Comparison of ENCODE assay signal across 8 cellular contexts in the genomic region with DNA sequence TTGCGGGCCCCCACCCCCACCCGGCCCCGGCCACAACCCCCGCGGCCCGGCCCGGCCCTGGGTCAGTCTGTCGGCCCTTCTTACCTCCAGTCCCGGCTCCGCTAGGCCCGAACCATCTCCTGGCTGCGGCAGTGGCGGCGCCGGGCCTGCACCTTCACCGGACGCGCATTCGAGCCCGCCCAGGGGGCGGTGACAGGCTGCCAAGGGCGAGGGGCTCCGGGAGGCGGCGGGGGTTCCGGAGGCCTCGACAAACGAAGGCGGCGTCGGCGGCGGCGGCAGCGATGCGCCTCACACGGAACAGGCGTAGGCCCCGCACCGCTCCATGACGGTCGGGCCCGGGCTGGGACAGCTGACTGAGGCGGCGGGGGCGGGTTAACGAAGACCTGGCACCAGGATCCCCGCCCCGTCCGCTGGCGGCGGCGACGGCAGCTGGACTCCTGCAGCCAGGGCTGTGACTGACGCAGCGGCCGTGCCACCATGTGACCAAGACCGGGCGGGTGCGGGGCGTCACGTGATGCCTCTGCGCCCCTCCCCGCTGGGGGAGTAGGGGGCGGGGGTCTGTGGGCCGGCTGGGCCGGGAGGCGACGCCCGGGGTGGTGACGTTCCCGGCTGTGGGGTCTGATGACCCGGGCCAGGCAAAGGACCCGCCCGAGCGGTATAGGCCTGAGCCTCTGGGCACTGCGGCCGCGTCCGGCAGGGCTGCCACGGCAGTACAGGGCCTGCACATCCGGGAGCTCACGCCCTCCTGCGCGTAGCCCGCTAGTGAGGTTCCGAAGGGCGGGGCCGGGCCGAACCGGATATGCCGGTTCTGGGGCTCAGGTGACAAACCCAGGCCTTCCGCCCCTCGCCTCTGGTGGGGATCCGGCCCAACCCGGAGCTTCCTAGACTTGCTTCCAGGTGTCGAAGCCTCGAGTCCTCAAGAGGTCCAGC. TPM values are rescaled to one million over a fixed set of nuclear protein-coding genes. Genes with fewer than 3 reads are reported as not detected.
DNase-seq lines count a peak whose midpoint lies in the region; TF ChIP-seq lines count a peak whose summit lies in the region.

TSS of gene AFF4 (minus strand) at position 460 of the 930 bp plus-strand sequence. CDS start 26,445 bp downstream, outside the sequence.

- no peaks in the 10 kb centered on the region for H3K9me3 ChIP-seq in GM23248 (ENCODE audit: low read depth)
- H3K9me3 ChIP-seq in stomach smooth muscle (ENCODE audit: control insufficient read depth in 2 of 2, low read length in 2 of 2), result no peaks in the 10 kb centered on the region

- H3K36me3 ChIP-seq in GM23248 (ENCODE audit: low read depth) (no peaks in the 10 kb centered on the region), stomach smooth muscle (ENCODE audit: control insufficient read depth in 2 of 2, insufficient read depth in 2 of 2, low read length in 2 of 2) (peaks cover 0 to 4% of the 10 kb centered on the region in 2 donors)

- in situ Hi-C loops in GM23248 (cut with MboI), result no loop called here

- H3K4me3 Mint-ChIP-seq in neural crest cell, result peak within 1 kb of the TSS; percentile 94

- H3K9me2 ChIP-seq in GM23248 (ENCODE audit: insufficient read depth), result no peaks in the 10 kb centered on the region

- H3K79me2 ChIP-seq in GM23248 (ENCODE audit: insufficient read depth), result peaks cover 49% of the 10 kb centered on the region

- TF ChIP-seq CTCF in fibroblast of villous mesenchyme (IDR thresholded peaks at IDR 0.05; ENCODE audit: insufficient read depth, low read depth, low read length), result no peak
- no peak for TF ChIP-seq CTCF in neural crest cell (conservative IDR thresholded peaks at IDR 0.05)

- H3K4me2 ChIP-seq in GM23248 (ENCODE audit: unreplicated experiment), result peak within 1 kb of the TSS; percentile 96

- H3K4me1 Mint-ChIP-seq in neural crest cell, result peaks cover 34% of the 10 kb centered on the region

- peak within 1 kb of the TSS; percentile 97 for H3K27ac ChIP-seq in GM23248
- peak within 1 kb of the TSS; percentile 96 for H3K27ac ChIP-seq in stomach smooth muscle (ENCODE audit: low read length)

- H3K27me3 ChIP-seq in GM23248 (replicated peaks; ENCODE audit: insufficient read depth) (no peaks in the 10 kb centered on the region), stomach smooth muscle (ENCODE audit: control insufficient read depth in 1 of 2, insufficient read depth in 2 of 2, low read length in 2 of 2) (no peaks in the 10 kb centered on the region)

- H2AFZ ChIP-seq in GM23248, result peak within 1 kb of the TSS; percentile 93

- H3K27ac Mint-ChIP-seq in neural crest cell (ENCODE audit: unreplicated experiment), result peak within 1 kb of the TSS; percentile 100

- peak; percentile 91 for TF ChIP-seq POLR2A in Raji (IDR thresholded peaks at IDR 0.05; ENCODE audit: insufficient read depth, low read depth, low read length)

- H3K4me3 ChIP-seq in GM23248 (peak within 1 kb of the TSS; percentile 89), fibroblast of villous mesenchyme (ENCODE audit: low read depth, low read length) (peak within 1 kb of the TSS; percentile 85), stomach smooth muscle (ENCODE audit: low read length in 2 of 2) (peak within 1 kb of the TSS; percentile 63 to 73)

- no peaks in the 10 kb centered on the region for H3K27me3 Mint-ChIP-seq in neural crest cell (ENCODE audit: low read depth)

- WGBS in GM23248 (ENCODE audit: low coverage in 1 of 2, low lambda C conversion rate in 2 of 2, missing lambda C conversion rate in 2 of 2), 2 experiments, result 2 to 3% methylated on average over 69 to 82 of the region's 98 CpGs

- peak; percentile 97 for DNase-seq in EH (ENCODE audit: low read depth)
- peak; percentile 99 for DNase-seq in GM23248
- DNase-seq in Kasumi-1 (lab: John Stamatoyannopoulos, UW), result peak; percentile 87 to 89
- peak; percentile 85 for DNase-seq in activated gamma-delta T cell (lab: John Stamatoyannopoulos, UW)
- peak; percentile 97 for DNase-seq in fibroblast of villous mesenchyme (ENCODE audit: low read depth)
- DNase-seq in neural crest cell (ENCODE audit: low read depth, low spot score), result peak; percentile 90

- no peaks in the 10 kb centered on the region for H3K9me3 Mint-ChIP-seq in neural crest cell

- H4K20me1 ChIP-seq in GM23248 (ENCODE audit: insufficient read depth), result peaks cover 26% of the 10 kb centered on the region; the same call in 1 of the 2 replicates

- H3K4me1 ChIP-seq in GM23248 (ENCODE audit: insufficient read depth) (peaks cover 17% of the 10 kb centered on the region), stomach smooth muscle (ENCODE audit: control insufficient read depth, insufficient read depth, low read length) (peaks cover 11% of the 10 kb centered on the region)

- peaks cover 5% of the 10 kb centered on the region for H3K36me3 Mint-ChIP-seq in neural crest cell (ENCODE audit: low read depth)

- H3K9ac ChIP-seq in GM23248 (peak within 1 kb of the TSS; percentile 98), stomach smooth muscle (ENCODE audit: low read length in 2 of 2) (peak within 1 kb of the TSS; percentile 98 to 99)

- peaks cover 38% of the 10 kb centered on the region for H3F3A ChIP-seq in GM23248 (ENCODE audit: insufficient read depth)

RNA-seq across cellular contexts. Expression of gene AFF4, which starts in this region (rescaled TPM):
- total RNA-seq in GM23248 (2014; rRNA removed; shearing (Covaris generic)), result 47.3 and 51.9 TPM in 2 replicates
- 38.3 and 41.7 TPM in 2 replicates for polyA plus RNA-seq in GM23248 (2016; fragmentation: Nextera tagmentation; extraction: Ambion mirVana)
- total RNA-seq in fibroblast of villous mesenchyme, result 74.1 and 95.0 TPM in 2 replicates
- 64.7 and 67.5 TPM in 2 replicates for total RNA-seq in neural crest cell

Comparison
In these comparisons a context has a peak if more than half of its experiments do, and no peak if none do; other contexts are left out.
1. Peak in every context shown above with its lines: DNase-seq, H3K4me3 ChIP-seq and H3K27ac ChIP-seq.